ENCODE assay signal across 28 cellular contexts in genomic region chr7:158759749-158760444, GRCh38.
"Had no signal": no experiment of that assay in that cellular context is flagged by ENCODE, and none has a peak within 500 bp of the region (broad histone marks: within the 10 kb centered on the region; RNA-seq: fewer than 3 reads in every experiment).

No MANE protein-coding gene starts in this region.

- H3K27me3 Mint-ChIP-seq: activated B cell treated with CpG ODN at 0.5 μM for 24 hours; activated CD4-positive, alpha-beta memory T cell treated with anti-CD3 and anti-CD28 coated beads for 36 hours; activated CD8-positive, alpha-beta memory T cell treated with anti-CD3 and anti-CD28 coated beads, Interleukin-2, amount 10 ng/mL, durations not matched to agents 7 days and 5 days; activated naive CD4-positive, alpha-beta T cell treated with anti-CD3 and anti-CD28 coated beads, Interleukin-2, amount 50 U/mL, for 24 hours; naive B cell; stimulated activated naive CD8-positive, alpha-beta T cell treated with anti-CD3 and anti-CD28 coated beads, Interleukin-15, amount 100 ng/mL, for 72 hours had no signal

- H3K27ac ChIP-seq: body of pancreas, cardiac muscle cell, epithelial cell of prostate, parathyroid adenoma, suprapubic skin, transverse colon, vagina had no signal

- H3K27ac Mint-ChIP-seq: activated B cell treated with CpG ODN at 0.5 μM for 24 hours; activated CD4-positive, alpha-beta memory T cell treated with anti-CD3 and anti-CD28 coated beads for 36 hours; activated CD8-positive, alpha-beta memory T cell treated with anti-CD3 and anti-CD28 coated beads, Interleukin-2, amount 10 ng/mL, durations not matched to agents 7 days and 5 days had no signal

- H3K4me3 ChIP-seq: body of pancreas, cardiac muscle cell, gastroesophageal sphincter, mucosa of descending colon, suprapubic skin, transverse colon, vagina had no signal

- H3K9ac ChIP-seq: parathyroid adenoma had no signal

- ATAC-seq: activated CD8-positive, alpha-beta memory T cell treated with anti-CD3 and anti-CD28 coated beads, Interleukin-2, amount 10 ng/mL, durations not matched to agents 7 days and 5 days; body of pancreas; gastroesophageal sphincter; mucosa of descending colon; right cardiac atrium; stimulated activated effector memory CD8-positive, alpha-beta T cell treated with anti-CD3 and anti-CD28 coated beads, Interleukin-12 subunit alpha, Interleukin-12 subunit beta, amount 100 ng/mL, for 72 hours; stimulated activated naive CD8-positive, alpha-beta T cell treated with anti-CD3 and anti-CD28 coated beads, Interleukin-15, amount 100 ng/mL, for 72 hours had no signal

- H3K9me3 Mint-ChIP-seq: activated B cell treated with CpG ODN at 0.5 μM for 24 hours; activated CD4-positive, alpha-beta memory T cell treated with anti-CD3 and anti-CD28 coated beads for 36 hours; activated naive CD4-positive, alpha-beta T cell treated with anti-CD3 and anti-CD28 coated beads, Interleukin-2, amount 50 U/mL, for 24 hours; naive B cell; stimulated activated effector memory CD8-positive, alpha-beta T cell treated with anti-CD3 and anti-CD28 coated beads, Interleukin-12 subunit alpha, Interleukin-12 subunit beta, amount 100 ng/mL, for 72 hours; stimulated activated naive CD8-positive, alpha-beta T cell treated with anti-CD3 and anti-CD28 coated beads, Interleukin-15, amount 100 ng/mL, for 72 hours had no signal

- H3K27me3 ChIP-seq: body of pancreas, cardiac muscle cell, gastroesophageal sphincter, suprapubic skin, transverse colon, vagina had no signal

- H3K4me3 Mint-ChIP-seq: activated B cell treated with CpG ODN at 0.5 μM for 24 hours; activated CD4-positive, alpha-beta memory T cell treated with anti-CD3 and anti-CD28 coated beads for 36 hours; activated CD8-positive, alpha-beta memory T cell treated with anti-CD3 and anti-CD28 coated beads, Interleukin-2, amount 10 ng/mL, durations not matched to agents 7 days and 5 days; activated naive CD4-positive, alpha-beta T cell treated with anti-CD3 and anti-CD28 coated beads, Interleukin-2, amount 50 U/mL, for 24 hours; naive B cell; stimulated activated effector memory CD8-positive, alpha-beta T cell treated with anti-CD3 and anti-CD28 coated beads, Interleukin-12 subunit alpha, Interleukin-12 subunit beta, amount 100 ng/mL, for 72 hours; stimulated activated naive CD8-positive, alpha-beta T cell treated with anti-CD3 and anti-CD28 coated beads, Interleukin-15, amount 100 ng/mL, for 72 hours had no signal

- H2AFZ ChIP-seq: parathyroid adenoma had no signal

- H3K4me1 ChIP-seq: body of pancreas, parathyroid adenoma, suprapubic skin, vagina had no signal

- DNase-seq: activated B cell treated with CpG ODN at 0.5 μM for 24 hours; activated CD4-positive, alpha-beta memory T cell treated with anti-CD3 and anti-CD28 coated beads for 36 hours; activated CD4-positive, alpha-beta T cell treated with anti-CD3 and anti-CD28 coated beads for 4 hours; activated CD8-positive, alpha-beta memory T cell treated with anti-CD3 and anti-CD28 coated beads, Interleukin-2, amount 10 ng/mL, durations not matched to agents 7 days and 5 days; activated gamma-delta T cell treated with Interleukin-2 at 50 U/mL for 16 hours; activated T-cell treated with anti-CD3 and anti-CD28 coated beads for 4 hours; anterior cingulate cortex; body of pancreas; cortex of kidney; head of caudate nucleus; hypothalamus; mesendoderm; mucosa of descending colon; naive B cell; nucleus accumbens; right cardiac atrium; stimulated activated CD4-positive, alpha-beta T cell treated with anti-CD3 and anti-CD28 coated beads, Interleukin-2, amount 100 ng/mL, for 24 hours; stimulated activated naive CD8-positive, alpha-beta T cell treated with anti-CD3 and anti-CD28 coated beads, Interleukin-15, amount 100 ng/mL, for 72 hours; T1000; transverse colon had no signal

- H3K9me3 ChIP-seq: body of pancreas, gastroesophageal sphincter, mucosa of descending colon, suprapubic skin, transverse colon, vagina had no signal

- H3K4me1 Mint-ChIP-seq: activated B cell treated with CpG ODN at 0.5 μM for 24 hours; activated CD8-positive, alpha-beta memory T cell treated with anti-CD3 and anti-CD28 coated beads, Interleukin-2, amount 10 ng/mL, durations not matched to agents 7 days and 5 days; naive B cell had no signal
